Comparison of ENCODE assay signal across 10 cellular contexts in the genomic region with DNA sequence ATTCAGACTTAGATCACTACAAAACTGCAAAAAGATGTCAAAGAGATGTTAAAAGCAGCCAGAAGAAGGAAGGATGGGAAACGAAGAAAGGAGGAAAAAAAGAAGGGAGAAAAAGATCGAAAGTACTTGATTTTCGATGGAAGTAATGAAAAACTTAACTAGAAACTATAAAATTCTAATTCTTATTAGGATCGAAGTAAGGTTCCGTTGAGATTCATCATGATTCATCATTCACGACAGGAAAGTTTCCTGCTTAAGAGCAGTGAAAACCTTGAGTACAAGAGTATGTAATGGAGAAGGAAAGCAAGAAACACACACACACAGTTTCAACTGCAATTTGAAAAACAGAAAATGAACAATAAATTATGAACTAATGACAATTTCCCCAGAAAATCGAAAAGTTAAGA. TPM values are rescaled to one million over a fixed set of nuclear protein-coding genes. Genes with fewer than 3 reads are reported as not detected.
A peak's percentile ranks its signal among the peaks of the same experiment; 100 is the strongest.
DNase-seq lines count a peak whose midpoint lies in the region; ATAC-seq and TF ChIP-seq lines count a peak whose summit lies in the region.
"Had no signal": no experiment of that assay in that cellular context is flagged by ENCODE, and none has a peak within 500 bp of the region (broad histone marks: within the 10 kb centered on the region; RNA-seq: fewer than 3 reads in every experiment).

No MANE protein-coding gene starts in this region.

- peak overlapping the region; percentile 56 for H3K9ac ChIP-seq in HCT116 (ENCODE audit: low read length)
- peak overlapping the region; percentile 97 for H3K9ac ChIP-seq in mesenchymal stem cell (ENCODE audit: low read length)

- no peak overlapping the region for H2BK15ac ChIP-seq in mesenchymal stem cell (ENCODE audit: low read depth, poor library complexity, severe bottlenecking)

- peaks cover 3% of the 10 kb centered on the region for H3K79me1 ChIP-seq in mesenchymal stem cell (replicated peaks; ENCODE audit: low read length, poor library complexity, severe bottlenecking)

- H3K27me3 ChIP-seq in ACC112 (ENCODE audit: insufficient read depth, low read length) (no peaks in the 10 kb centered on the region), HCT116 (ENCODE audit: insufficient read depth, low read length) (no peaks in the 10 kb centered on the region), mesenchymal stem cell (ENCODE audit: control insufficient read depth in 1 of 2, insufficient read depth in 1 of 2, low read length in 2 of 2) (no peaks in the 10 kb centered on the region)

- intact Hi-C loops in HCT116 (cut with micrococcal nuclease) = no loop called here

- no TSS peak for BruUV-seq in HCT116 (replicated peaks; lab: Mats Ljungman, UMichigan)

- no peak overlapping the region for H3K14ac ChIP-seq in mesenchymal stem cell (ENCODE audit: low read length in 2 of 2)

- no peak for TF ChIP-seq RAD21 in HCT116 (IDR thresholded peaks at IDR 0.05; ENCODE audit: low read depth)

- H3K4me1 ChIP-seq in ACC112 (ENCODE audit: control insufficient read depth, insufficient read depth, low read length, unreplicated experiment) (peaks cover 7% of the 10 kb centered on the region), HCT116 (ENCODE audit: control insufficient read depth in 1 of 2, insufficient read depth in 2 of 2, low read length in 2 of 2) (peaks cover 3 to 15% of the 10 kb centered on the region in 2 experiments; a peak in 3 of 4 replicates), mesenchymal stem cell (ENCODE audit: control insufficient read depth, insufficient read depth, low read depth, low read length) (peaks cover 1% of the 10 kb centered on the region)

- no CpG with 5 or more reads among the region's 7 CpGs for WGBS in mesenchymal stem cell

- H3K4me1 Mint-ChIP-seq in activated naive CD8-positive, alpha-beta T cell treated with anti-CD3 and anti-CD28 coated beads, Interleukin-2, amount 10 ng/mL, durations not matched to agents 7 days and 5 days = peaks cover 10% of the 10 kb centered on the region

- no peak overlapping the region for H2BK12ac ChIP-seq in mesenchymal stem cell (ENCODE audit: low read length in 2 of 2)

- DNase-seq in HCT116 (ENCODE audit: low read depth, low spot score) = no peak
- no peak for DNase-seq in activated naive CD8-positive, alpha-beta T cell treated with anti-CD3 and anti-CD28 coated beads, Interleukin-2, amount 10 ng/mL, durations not matched to agents 7 days and 5 days
- no peak for DNase-seq in mesenchymal stem cell
- DNase-seq in NCI-H2171 treated with DMSO at 0.1 percent for 48 hours (lab: John Stamatoyannopoulos, UW) = no peak
- DNase-seq in amniotic stem cell (lab: John Stamatoyannopoulos, UW) = no peak
- DNase-seq: stimulated activated CD4-positive, alpha-beta T cell treated with anti-CD3 and anti-CD28 coated beads, Interleukin-4, amount 100 ng/mL, for 1 hour had no signal

- H3K27ac Mint-ChIP-seq in activated naive CD8-positive, alpha-beta T cell treated with anti-CD3 and anti-CD28 coated beads, Interleukin-2, amount 10 ng/mL, durations not matched to agents 7 days and 5 days = peak overlapping the region; percentile 98

- H3K4me3 ChIP-seq in ACC112 (ENCODE audit: low read depth, low read length) = peak overlapping the region; percentile 96
- peak overlapping the region; percentile 61 to 83; a peak in 3 of 4 replicates for H3K4me3 ChIP-seq in HCT116 (replicated peaks in 1 of 2; ENCODE audit: low read depth in 1 of 2, low read length in 2 of 2)
- peak overlapping the region in 1 of 2 experiments; percentile 95 for H3K4me3 ChIP-seq in mesenchymal stem cell (ENCODE audit: insufficient read depth in 1 of 2, low read depth in 1 of 2, low read length in 2 of 2)

- H3K9me3 ChIP-seq in HCT116 (ENCODE audit: control insufficient read depth in 1 of 2, insufficient read depth in 1 of 2, low read depth in 1 of 2, low read length in 2 of 2) = no peaks in the 10 kb centered on the region
- H3K9me3 ChIP-seq in mesenchymal stem cell (ENCODE audit: control insufficient read depth, low read length) = no peaks in the 10 kb centered on the region

- RAD21 ChIA-PET in HCT116 (lab: Charles Lee; ENCODE audit: low non-redundant PET in 1 of 2, low total read pairs in 2 of 2, uncharacterized antibody in 2 of 2, unreplicated experiment in 2 of 2) = no interaction called here

- peaks cover 6% of the 10 kb centered on the region for H3K36me3 ChIP-seq in ACC112 (ENCODE audit: insufficient read depth, low read length)
- H3K36me3 ChIP-seq in HCT116 (ENCODE audit: control insufficient read depth in 1 of 2, insufficient read depth in 2 of 2, low read length in 2 of 2) = peaks cover 0 to 4% of the 10 kb centered on the region in 2 experiments; a peak in 1 of 4 replicates
- peaks cover 4 to 13% of the 10 kb centered on the region in 2 experiments for H3K36me3 ChIP-seq in mesenchymal stem cell (ENCODE audit: control insufficient read depth in 1 of 2, insufficient read depth in 2 of 2, low read depth in 1 of 2, low read length in 2 of 2)

- H3K79me2 ChIP-seq in ACC112 (ENCODE audit: control insufficient read depth, insufficient read depth, low read length, unreplicated experiment) (peaks cover 12% of the 10 kb centered on the region), HCT116 (ENCODE audit: insufficient read depth, low read length) (peaks cover 23% of the 10 kb centered on the region)

- H3K27me3 Mint-ChIP-seq in activated naive CD8-positive, alpha-beta T cell treated with anti-CD3 and anti-CD28 coated beads, Interleukin-2, amount 10 ng/mL, durations not matched to agents 7 days and 5 days = peaks cover 19% of the 10 kb centered on the region

- H3K9me2 ChIP-seq in HCT116 (ENCODE audit: insufficient read depth) = no peaks in the 10 kb centered on the region

- POLR2A ChIA-PET in HCT116 (lab: Charles Lee) = no interaction called here
- POLR2A ChIA-PET in activated naive CD8-positive, alpha-beta T cell treated with anti-CD3 and anti-CD28 coated beads, Interleukin-2, amount 10 ng/mL, durations not matched to agents 7 days and 5 days (lab: Charles Lee) = no interaction called here

- H2AFZ ChIP-seq in ACC112 (ENCODE audit: low read length, unreplicated experiment) (peak overlapping the region; percentile 92), HCT116 (ENCODE audit: low read depth, low read length, poor library complexity, severe bottlenecking) (peak overlapping the region; percentile 88), mesenchymal stem cell (ENCODE audit: low read depth, low read length) (no peak overlapping the region)

- no peak overlapping the region for H3K4ac ChIP-seq in mesenchymal stem cell (ENCODE audit: low read depth in 1 of 2, low read length in 2 of 2)

- H4K91ac ChIP-seq in mesenchymal stem cell (ENCODE audit: low read length) = no peak overlapping the region

- H3K36me3 Mint-ChIP-seq in activated naive CD8-positive, alpha-beta T cell treated with anti-CD3 and anti-CD28 coated beads, Interleukin-2, amount 10 ng/mL, durations not matched to agents 7 days and 5 days = peaks cover 6% of the 10 kb centered on the region

- TF ChIP-seq POLR2A in HCT116 (IDR thresholded peaks at IDR 0.05; ENCODE audit: borderline replicate concordance, extremely low read depth, insufficient read depth, insufficient read length) = no peak

- no peak overlapping the region for H3K18ac ChIP-seq in mesenchymal stem cell (ENCODE audit: low read depth in 1 of 2, low read length in 2 of 2)

- ATAC-seq in HCT116 = no peak
- ATAC-seq in activated naive CD8-positive, alpha-beta T cell treated with anti-CD3 and anti-CD28 coated beads, Interleukin-2, amount 10 ng/mL, durations not matched to agents 7 days and 5 days (ENCODE audit: low read depth) = no peak
- ATAC-seq in GM21619 (IDR thresholded peaks at IDR 0.05; ENCODE audit: unreplicated experiment) = no peak
- no peak for ATAC-seq in GM21381 (IDR thresholded peaks at IDR 0.05; ENCODE audit: unreplicated experiment)

- no peaks in the 10 kb centered on the region for H4K20me1 ChIP-seq in HCT116 (ENCODE audit: insufficient read depth)

- H3K9me3 Mint-ChIP-seq in activated naive CD8-positive, alpha-beta T cell treated with anti-CD3 and anti-CD28 coated beads, Interleukin-2, amount 10 ng/mL, durations not matched to agents 7 days and 5 days = no peaks in the 10 kb centered on the region

- H2BK5ac ChIP-seq in mesenchymal stem cell (ENCODE audit: low read depth, low read length, poor library complexity, severe bottlenecking) = no peak overlapping the region

- H3K4me2 ChIP-seq in HCT116 (ENCODE audit: low read length) = peak overlapping the region; percentile 91
- H3K4me2 ChIP-seq in mesenchymal stem cell (ENCODE audit: low read length, poor library complexity, severe bottlenecking) = no peak overlapping the region

- H4K8ac ChIP-seq in mesenchymal stem cell (ENCODE audit: low read length) = no peak overlapping the region

- no peak overlapping the region for H3K23ac ChIP-seq in mesenchymal stem cell (ENCODE audit: low read length in 2 of 2)

- no peak overlapping the region for H2AK5ac ChIP-seq in mesenchymal stem cell (ENCODE audit: low read length, severe bottlenecking)

- H3K27ac ChIP-seq in ACC112 (ENCODE audit: low read depth, low read length) (no peak overlapping the region), HCT116 (ENCODE audit: low read depth, low read length) (no peak overlapping the region), mesenchymal stem cell (ENCODE audit: low read length, poor library complexity, severe bottlenecking) (no peak overlapping the region)

- H3K4me3 Mint-ChIP-seq in activated naive CD8-positive, alpha-beta T cell treated with anti-CD3 and anti-CD28 coated beads, Interleukin-2, amount 10 ng/mL, durations not matched to agents 7 days and 5 days = peak overlapping the region; percentile 94

- CTCF ChIA-PET in HCT116 (lab: Charles Lee) = no interaction called here

- TF ChIP-seq CTCF in HCT116 (IDR thresholded peaks at IDR 0.05 in 2 of 3, conservative IDR thresholded peaks at IDR 0.05 in 1 of 3; ENCODE audit: borderline replicate concordance in 1 of 3, insufficient read depth in 1 of 3, low read depth in 2 of 3, low read length in 2 of 3) = no peak

- H2BK120ac ChIP-seq in mesenchymal stem cell (ENCODE audit: low read depth, low read length) = no peak overlapping the region

TF ChIP-seq in HCT116, 20 proteins besides CTCF, POLR2A, EP300 and RAD21 (continues in another document):
- no peak for TF ChIP-seq ELF1 (IDR thresholded peaks at IDR 0.05; ENCODE audit: borderline replicate concordance, low read depth)
- TF ChIP-seq, protein P1, sequence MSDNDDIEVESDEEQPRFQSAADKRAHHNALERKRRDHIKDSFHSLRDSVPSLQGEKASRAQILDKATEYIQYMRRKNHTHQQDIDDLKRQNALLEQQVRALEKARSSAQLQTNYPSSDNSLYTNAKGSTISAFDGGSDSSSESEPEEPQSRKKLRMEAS (IDR thresholded peaks at IDR 0.05) = no peak

RNA-seq across cellular contexts. Expression of gene ING3, which starts 1.2 kb away (rescaled TPM):
- 16.2 TPM for total RNA-seq in HCT116 (2021; ENCODE audit: unreplicated experiment)
- polyA plus RNA-seq in HCT116 (2012) = 10.9 and 11.8 TPM in 2 replicates
- 10 to 100 TPM; 20.4 to 23.3 TPM for total RNA-seq in activated naive CD8-positive, alpha-beta T cell treated with anti-CD3 and anti-CD28 coated beads, Interleukin-2, amount 10 ng/mL, durations not matched to agents 7 days and 5 days
- 11.6 TPM for polyA plus RNA-seq in mesenchymal stem cell (2013, experiment 1 of 2)
- 12.4 TPM for polyA plus RNA-seq in mesenchymal stem cell (2013, experiment 2 of 2)

RNA-seq across cellular contexts. Expression of gene CPED1, which starts 39.1 kb away (rescaled TPM):
- total RNA-seq in HCT116 (2021; ENCODE audit: unreplicated experiment) = 1.2 TPM
- 0.30 and 0.42 TPM in 2 replicates for polyA plus RNA-seq in HCT116 (2012)
- not detected for total RNA-seq in activated naive CD8-positive, alpha-beta T cell treated with anti-CD3 and anti-CD28 coated beads, Interleukin-2, amount 10 ng/mL, durations not matched to agents 7 days and 5 days
- polyA plus RNA-seq in mesenchymal stem cell (2013, experiment 1 of 2) = 39.3 TPM
- 41.4 TPM for polyA plus RNA-seq in mesenchymal stem cell (2013, experiment 2 of 2)
- total RNA-seq: T-helper 2 cell treated with Interferon-gamma antibody and Interleukin-4, amounts not matched to agents 100 ng/mL and 5 ng/mL, for 36 hours had no signal
